In genomic region chr9:15007698-15008097, GRCh38 we compare ENCODE assay signal across 7 cellular contexts.
"Had no signal": no experiment of that assay in that cellular context is flagged by ENCODE, and none has a peak within 500 bp of the region (broad histone marks: within the 10 kb centered on the region; RNA-seq: fewer than 3 reads in every experiment).

No MANE protein-coding gene starts in this region.

- H3K4me3 ChIP-seq: GM23248, HAP-1 had no signal

- ATAC-seq: HCT116 had no signal

- DNase-seq: GM23248, GOT3, H7, HFFc6, IMR-90 had no signal

- H3K9ac ChIP-seq: GM23248 had no signal

- H3K4me1 ChIP-seq: HAP-1 had no signal

- H2AFZ ChIP-seq: GM23248 had no signal

- H3K9me3 ChIP-seq: HAP-1 had no signal

- H3K36me3 ChIP-seq: HAP-1 had no signal

- H3K27ac ChIP-seq: GM23248 had no signal
